17 cellular contexts compared by ENCODE assay signal in genomic region chr11:63890368-63890767, GRCh38. TPM values are rescaled to one million over a fixed set of nuclear protein-coding genes. Genes with fewer than 3 reads are reported as not detected.
DNase-seq lines count a peak whose midpoint lies in the region; ATAC-seq lines count a peak whose summit lies in the region.
"Had no signal": no experiment of that assay in that cellular context is flagged by ENCODE, and none has a peak within 500 bp of the region (broad histone marks: within the 10 kb centered on the region; RNA-seq: fewer than 3 reads in every experiment).

No MANE protein-coding gene starts in this region.

- no peak for ATAC-seq in activated T-helper 17 cell treated with anti-CD3 and anti-CD28 coated beads, Interleukin-2, amount 50 U/mL, for 72 hours (replicated peaks)
- no peak for ATAC-seq in stimulated activated effector memory CD8-positive, alpha-beta T cell treated with anti-CD3 and anti-CD28 coated beads, Interleukin-12 subunit alpha, Interleukin-12 subunit beta, amount 100 ng/mL, for 72 hours
- no peak for ATAC-seq in activated CD8-positive, alpha-beta memory T cell treated with anti-CD3 and anti-CD28 coated beads, Interleukin-2, amount 10 ng/mL, durations not matched to agents 7 days and 5 days
- ATAC-seq: gastroesophageal sphincter had no signal

- H3K27me3 ChIP-seq in iPS-15b (ENCODE audit: control insufficient read depth, insufficient read depth, low read length): no peaks in the 10 kb centered on the region
- H3K27me3 ChIP-seq: cardiac muscle cell, gastroesophageal sphincter, SJCRH30 had no signal

- CTCF ChIA-PET in activated CD8-positive, alpha-beta memory T cell treated with anti-CD3 and anti-CD28 coated beads, Interleukin-2, amount 10 ng/mL, durations not matched to agents 7 days and 5 days (lab: Charles Lee): interaction anchor here (1.0 to 6.0 kb wide), 4 partner anchors 16 to 53 kb away, joined by 3 to 44 read pairs (median 5); partner anchors contain the start of gene MARK2

- H3K27ac Mint-ChIP-seq in T-helper 2 cell treated with Interferon-gamma antibody and Interleukin-4, amounts not matched to agents 5 μg/mL and 100 μg/mL, for 36 hours: no peak overlapping the region
- peak overlapping the region; percentile 98 for H3K27ac Mint-ChIP-seq in activated T-helper 17 cell treated with anti-CD3 and anti-CD28 coated beads, Interleukin-2, amount 50 U/mL, for 72 hours
- H3K27ac Mint-ChIP-seq in stimulated activated effector memory CD8-positive, alpha-beta T cell treated with anti-CD3 and anti-CD28 coated beads, Interleukin-12 subunit alpha, Interleukin-12 subunit beta, amount 100 ng/mL, for 72 hours: peak overlapping the region; percentile 95
- H3K27ac Mint-ChIP-seq in activated CD8-positive, alpha-beta memory T cell treated with anti-CD3 and anti-CD28 coated beads, Interleukin-2, amount 10 ng/mL, durations not matched to agents 7 days and 5 days: no peak overlapping the region

- H3K4me1 ChIP-seq in iPS-15b (ENCODE audit: control insufficient read depth, insufficient read depth, low read length): peaks cover 16% of the 10 kb centered on the region
- H3K4me1 ChIP-seq: SJCRH30 had no signal

- H3K4me3 ChIP-seq in iPS-15b (ENCODE audit: low read depth, low read length): no peak overlapping the region
- H3K4me3 ChIP-seq: cardiac muscle cell, gastroesophageal sphincter, SJCRH30 had no signal

- H3K36me3 ChIP-seq in iPS-15b (ENCODE audit: control insufficient read depth, insufficient read depth, low read length): peaks cover 8% of the 10 kb centered on the region
- H3K36me3 ChIP-seq: cardiac muscle cell, SJCRH30 had no signal

- peaks cover 38% of the 10 kb centered on the region for H3K36me3 Mint-ChIP-seq in T-helper 2 cell treated with Interferon-gamma antibody and Interleukin-4, amounts not matched to agents 5 μg/mL and 100 μg/mL, for 36 hours (ENCODE audit: low read depth)
- H3K36me3 Mint-ChIP-seq in activated T-helper 17 cell treated with anti-CD3 and anti-CD28 coated beads, Interleukin-2, amount 50 U/mL, for 72 hours (ENCODE audit: low read depth): peaks cover 36% of the 10 kb centered on the region
- peaks cover 41% of the 10 kb centered on the region for H3K36me3 Mint-ChIP-seq in stimulated activated effector memory CD8-positive, alpha-beta T cell treated with anti-CD3 and anti-CD28 coated beads, Interleukin-12 subunit alpha, Interleukin-12 subunit beta, amount 100 ng/mL, for 72 hours
- H3K36me3 Mint-ChIP-seq in activated CD8-positive, alpha-beta memory T cell treated with anti-CD3 and anti-CD28 coated beads, Interleukin-2, amount 10 ng/mL, durations not matched to agents 7 days and 5 days: peaks cover 12% of the 10 kb centered on the region

- no peaks in the 10 kb centered on the region for H3K9me3 ChIP-seq in iPS-15b (ENCODE audit: control insufficient read depth, insufficient read depth, low read length)
- H3K9me3 ChIP-seq: gastroesophageal sphincter, SJCRH30 had no signal

- peaks cover 53% of the 10 kb centered on the region for H3K4me1 Mint-ChIP-seq in T-helper 2 cell treated with Interferon-gamma antibody and Interleukin-4, amounts not matched to agents 5 μg/mL and 100 μg/mL, for 36 hours (ENCODE audit: low read depth)
- H3K4me1 Mint-ChIP-seq in activated T-helper 17 cell treated with anti-CD3 and anti-CD28 coated beads, Interleukin-2, amount 50 U/mL, for 72 hours: peaks cover 46% of the 10 kb centered on the region
- peaks cover 71% of the 10 kb centered on the region for H3K4me1 Mint-ChIP-seq in stimulated activated effector memory CD8-positive, alpha-beta T cell treated with anti-CD3 and anti-CD28 coated beads, Interleukin-12 subunit alpha, Interleukin-12 subunit beta, amount 100 ng/mL, for 72 hours
- H3K4me1 Mint-ChIP-seq in activated CD8-positive, alpha-beta memory T cell treated with anti-CD3 and anti-CD28 coated beads, Interleukin-2, amount 10 ng/mL, durations not matched to agents 7 days and 5 days: peaks cover 58% of the 10 kb centered on the region

- no peak for DNase-seq in T-helper 2 cell treated with Interferon-gamma antibody and Interleukin-4, amounts not matched to agents 5 μg/mL and 100 μg/mL, for 36 hours (ENCODE audit: low spot score)
- DNase-seq in T-helper 2 cell: no peak
- no peak for DNase-seq in stimulated activated effector memory CD8-positive, alpha-beta T cell treated with anti-CD3 and anti-CD28 coated beads, Interleukin-12 subunit alpha, Interleukin-12 subunit beta, amount 100 ng/mL, for 72 hours (ENCODE audit: low spot score in 2 of 2)
- DNase-seq in dermis blood vessel endothelial cell: no peak
- no peak for DNase-seq in ecto neural progenitor cell (ENCODE audit: low spot score)
- no peak for DNase-seq in activated CD8-positive, alpha-beta memory T cell treated with anti-CD3 and anti-CD28 coated beads, Interleukin-2, amount 10 ng/mL, durations not matched to agents 7 days and 5 days
- DNase-seq: activated CD4-positive, alpha-beta T cell treated with anti-CD3 and anti-CD28 coated beads, Interleukin-2, amount 50 U/mL, for 48 hours; activated naive CD4-positive, alpha-beta T cell; GDM1; Karpas-422; NCI-H1417 treated with DMSO at 0.1 percent for 48 hours; NCI-H226; SJCRH30 had no signal

- H3K9ac ChIP-seq in iPS-15b (ENCODE audit: low read depth, low read length): peak overlapping the region; percentile 26

- no peaks in the 10 kb centered on the region for H3K9me3 Mint-ChIP-seq in T-helper 2 cell treated with Interferon-gamma antibody and Interleukin-4, amounts not matched to agents 5 μg/mL and 100 μg/mL, for 36 hours
- no peaks in the 10 kb centered on the region for H3K9me3 Mint-ChIP-seq in activated T-helper 17 cell treated with anti-CD3 and anti-CD28 coated beads, Interleukin-2, amount 50 U/mL, for 72 hours
- H3K9me3 Mint-ChIP-seq in stimulated activated effector memory CD8-positive, alpha-beta T cell treated with anti-CD3 and anti-CD28 coated beads, Interleukin-12 subunit alpha, Interleukin-12 subunit beta, amount 100 ng/mL, for 72 hours: no peaks in the 10 kb centered on the region
- H3K9me3 Mint-ChIP-seq in activated CD8-positive, alpha-beta memory T cell treated with anti-CD3 and anti-CD28 coated beads, Interleukin-2, amount 10 ng/mL, durations not matched to agents 7 days and 5 days (ENCODE audit: low read depth): no peaks in the 10 kb centered on the region

- H3K4me3 Mint-ChIP-seq in T-helper 2 cell treated with Interferon-gamma antibody and Interleukin-4, amounts not matched to agents 5 μg/mL and 100 μg/mL, for 36 hours: peak overlapping the region; percentile 93
- H3K4me3 Mint-ChIP-seq in activated T-helper 17 cell treated with anti-CD3 and anti-CD28 coated beads, Interleukin-2, amount 50 U/mL, for 72 hours: peak overlapping the region; percentile 93
- H3K4me3 Mint-ChIP-seq in stimulated activated effector memory CD8-positive, alpha-beta T cell treated with anti-CD3 and anti-CD28 coated beads, Interleukin-12 subunit alpha, Interleukin-12 subunit beta, amount 100 ng/mL, for 72 hours: peak overlapping the region; percentile 90
- no peak overlapping the region for H3K4me3 Mint-ChIP-seq in activated CD8-positive, alpha-beta memory T cell treated with anti-CD3 and anti-CD28 coated beads, Interleukin-2, amount 10 ng/mL, durations not matched to agents 7 days and 5 days

- no peaks in the 10 kb centered on the region for H3K27me3 Mint-ChIP-seq in T-helper 2 cell treated with Interferon-gamma antibody and Interleukin-4, amounts not matched to agents 5 μg/mL and 100 μg/mL, for 36 hours (ENCODE audit: low read depth)
- H3K27me3 Mint-ChIP-seq in activated T-helper 17 cell treated with anti-CD3 and anti-CD28 coated beads, Interleukin-2, amount 50 U/mL, for 72 hours: no peaks in the 10 kb centered on the region
- no peaks in the 10 kb centered on the region for H3K27me3 Mint-ChIP-seq in activated CD8-positive, alpha-beta memory T cell treated with anti-CD3 and anti-CD28 coated beads, Interleukin-2, amount 10 ng/mL, durations not matched to agents 7 days and 5 days

RNA-seq across cellular contexts. Expression of gene RCOR2, which starts 26.6 kb away (rescaled TPM):
- under 1 TPM in 1 of 2 donors, not detected in 1; 0.32 TPM for total RNA-seq in activated T-helper 17 cell treated with anti-CD3 and anti-CD28 coated beads, Interleukin-2, amount 50 U/mL, for 72 hours
- 0.09 and 0.17 TPM in 2 replicates for total RNA-seq in dermis blood vessel endothelial cell
- under 1 TPM; 0.16 to 0.47 TPM for total RNA-seq in activated CD8-positive, alpha-beta memory T cell treated with anti-CD3 and anti-CD28 coated beads, Interleukin-2, amount 10 ng/mL, durations not matched to agents 7 days and 5 days

RNA-seq across cellular contexts. Expression of gene NAA40, which starts 48.4 kb away (rescaled TPM):
- 10 to 100 TPM; 20.2 to 30.9 TPM for total RNA-seq in activated T-helper 17 cell treated with anti-CD3 and anti-CD28 coated beads, Interleukin-2, amount 50 U/mL, for 72 hours
- 10.0 and 14.7 TPM in 2 replicates for total RNA-seq in dermis blood vessel endothelial cell
- 10 to 100 TPM; 37.0 to 46.0 TPM for total RNA-seq in activated CD8-positive, alpha-beta memory T cell treated with anti-CD3 and anti-CD28 coated beads, Interleukin-2, amount 10 ng/mL, durations not matched to agents 7 days and 5 days

RNA-seq across cellular contexts. Expression of gene MARK2, which starts 51.5 kb away (rescaled TPM):
- total RNA-seq in activated T-helper 17 cell treated with anti-CD3 and anti-CD28 coated beads, Interleukin-2, amount 50 U/mL, for 72 hours: 10 to 100 TPM; 24.1 to 35.8 TPM
- 12.1 and 15.1 TPM in 2 replicates for total RNA-seq in dermis blood vessel endothelial cell
- 10 to 100 TPM; 57.2 to 57.9 TPM for total RNA-seq in activated CD8-positive, alpha-beta memory T cell treated with anti-CD3 and anti-CD28 coated beads, Interleukin-2, amount 10 ng/mL, durations not matched to agents 7 days and 5 days

Comparison
In these comparisons a context has a peak if more than half of its experiments do, and no peak if none do; other contexts are left out.
1. H3K27ac Mint-ChIP-seq: peak in activated T-helper 17 cell treated with anti-CD3 and anti-CD28 coated beads, Interleukin-2, amount 50 U/mL, for 72 hours (single experiment) and stimulated activated effector memory CD8-positive, alpha-beta T cell treated with anti-CD3 and anti-CD28 coated beads, Interleukin-12 subunit alpha, Interleukin-12 subunit beta, amount 100 ng/mL, for 72 hours (single experiment); none in T-helper 2 cell treated with Interferon-gamma antibody and Interleukin-4, amounts not matched to agents 5 μg/mL and 100 μg/mL, for 36 hours (single experiment) and activated CD8-positive, alpha-beta memory T cell treated with anti-CD3 and anti-CD28 coated beads, Interleukin-2, amount 10 ng/mL, durations not matched to agents 7 days and 5 days (single experiment).